ENCODE assay signal across 23 cellular contexts in genomic region chr10:119368581-119368980, GRCh38.
DNase-seq lines count a peak whose midpoint lies in the region; ATAC-seq, FAIRE-seq and TF ChIP-seq lines count a peak whose summit lies in the region.
"Had no signal": no experiment of that assay in that cellular context is flagged by ENCODE, and none has a peak within 500 bp of the region (broad histone marks: within the 10 kb centered on the region; RNA-seq: fewer than 3 reads in every experiment).

No MANE protein-coding gene starts in this region.

- no peak overlapping the region for H2AFZ ChIP-seq in GM12878 (ENCODE audit: control insufficient read depth, low read depth, low read length)

- H3K27me3 ChIP-seq in GM12878 (replicated peaks in 1 of 2; ENCODE audit: control insufficient read depth in 2 of 2, insufficient read depth in 2 of 2, low read length in 1 of 2), result no peaks in the 10 kb centered on the region
- H3K27me3 ChIP-seq in transverse colon, result no peaks in the 10 kb centered on the region
- H3K27me3 ChIP-seq in naive thymus-derived CD4-positive, alpha-beta T cell (ENCODE audit: control insufficient read depth in 2 of 2, insufficient read depth in 2 of 2, low read length in 2 of 2), result no peaks in the 10 kb centered on the region

- H3K4me3 Mint-ChIP-seq in nephron, result no peak overlapping the region
- H3K4me3 Mint-ChIP-seq in naive thymus-derived CD4-positive, alpha-beta T cell, result no peak overlapping the region
- H3K4me3 Mint-ChIP-seq: activated CD8-positive, alpha-beta T cell treated with anti-CD3 and anti-CD28 coated beads for 36 hours; activated naive CD8-positive, alpha-beta T cell; dendritic cell treated with granulocyte-macrophage colony-stimulating factor and Interleukin-4, amounts not matched to agents 40 ng/mL and 50 ng/mL, for 4 days; T-helper 17 cell; WTC11 had no signal

- H3K9me3 ChIP-seq in GM12878 (replicated peaks; ENCODE audit: control insufficient read depth, insufficient read depth, low read length) (no peaks in the 10 kb centered on the region), transverse colon (no peaks in the 10 kb centered on the region)
- H3K9me3 ChIP-seq in naive thymus-derived CD4-positive, alpha-beta T cell (ENCODE audit: control insufficient read depth in 2 of 3, low read length in 3 of 3), result no peaks in the 10 kb centered on the region

- peak overlapping the region; percentile 93 to 95 (median 95) for H3K27ac Mint-ChIP-seq in nephron
- H3K27ac Mint-ChIP-seq in naive thymus-derived CD4-positive, alpha-beta T cell, result peak overlapping the region in 1 of 9 donors; percentile 28
- H3K27ac Mint-ChIP-seq: activated CD8-positive, alpha-beta T cell treated with anti-CD3 and anti-CD28 coated beads for 36 hours; activated naive CD8-positive, alpha-beta T cell; dendritic cell treated with granulocyte-macrophage colony-stimulating factor and Interleukin-4, amounts not matched to agents 40 ng/mL and 50 ng/mL, for 4 days; T-helper 17 cell; WTC11 had no signal

- BruUV-seq in GM12878 (replicated peaks; lab: Mats Ljungman, UMichigan), result no TSS peak

- TF ChIP-seq CTCF in GM12878 (IDR thresholded peaks at IDR 0.05 in 2 of 3, conservative IDR thresholded peaks at IDR 0.05 in 1 of 3; ENCODE audit: control insufficient read depth in 2 of 3, extremely low read depth in 1 of 3, insufficient read depth in 1 of 3, low read depth in 3 of 3, low read length in 3 of 3) (no peak), nephron (IDR thresholded peaks at IDR 0.05; ENCODE audit: unreplicated experiment in 3 of 3) (no peak), transverse colon (IDR thresholded peaks at IDR 0.05) (no peak)

- H3K9me3 Mint-ChIP-seq in nephron, result no peaks in the 10 kb centered on the region
- no peaks in the 10 kb centered on the region for H3K9me3 Mint-ChIP-seq in naive thymus-derived CD4-positive, alpha-beta T cell
- H3K9me3 Mint-ChIP-seq: activated CD8-positive, alpha-beta T cell treated with anti-CD3 and anti-CD28 coated beads for 36 hours; brain; dendritic cell treated with granulocyte-macrophage colony-stimulating factor and Interleukin-4, amounts not matched to agents 40 ng/mL and 50 ng/mL, for 4 days; WTC11 had no signal

- CTCF ChIA-PET in GM12878 (lab: Yijun Ruan, JAX), result interaction anchor here (2.0 kb wide), 1 partner anchor 59 kb away, joined by 4 read pairs; no protein-coding TSS in a partner anchor
- CTCF ChIA-PET in naive thymus-derived CD4-positive, alpha-beta T cell (lab: Charles Lee), result no interaction called here

- H3K36me3 Mint-ChIP-seq in nephron (ENCODE audit: low read depth), result no peaks in the 10 kb centered on the region
- peaks cover 0 to 15% (median 5%) of the 10 kb centered on the region in 5 donors for H3K36me3 Mint-ChIP-seq in naive thymus-derived CD4-positive, alpha-beta T cell
- H3K36me3 Mint-ChIP-seq: activated naive CD8-positive, alpha-beta T cell; brain; WTC11 had no signal

- no peak for TF ChIP-seq EP300 in GM12878 (IDR thresholded peaks at IDR 0.05; ENCODE audit: borderline replicate concordance in 1 of 2, control insufficient read depth in 1 of 2, low read depth in 2 of 2, low read length in 2 of 2)
- no peak for TF ChIP-seq EP300 in transverse colon (IDR thresholded peaks at IDR 0.05; ENCODE audit: low read depth)

- H3K4me3 ChIP-seq in GM12878, result peak overlapping the region; percentile 49; the same call in 1 of the 2 replicates
- no peak overlapping the region for H3K4me3 ChIP-seq in transverse colon
- no peak overlapping the region for H3K4me3 ChIP-seq in naive thymus-derived CD4-positive, alpha-beta T cell (ENCODE audit: low read length)

- H3K27ac ChIP-seq in GM12878 (ENCODE audit: control insufficient read depth, insufficient read depth), result peak overlapping the region; percentile 72; the same call in 1 of the 2 replicates
- peak overlapping the region; percentile 55 to 71 (median 68) for H3K27ac ChIP-seq in transverse colon
- no peak overlapping the region for H3K27ac ChIP-seq in naive thymus-derived CD4-positive, alpha-beta T cell (ENCODE audit: low read depth, low read length)
- H3K27ac ChIP-seq: 22Rv1, C4-2B had no signal

- RAD21 ChIA-PET in GM12878 (lab: Charles Lee; ENCODE audit: unreplicated experiment), result no interaction called here

- TF ChIP-seq POLR2A in GM12878 (IDR thresholded peaks at IDR 0.05; ENCODE audit: low read depth, low read length), result no peak
- TF ChIP-seq POLR2A in transverse colon (IDR thresholded peaks at IDR 0.05), result no peak

- peak overlapping the region; percentile 95 for H3K4me2 ChIP-seq in GM12878 (ENCODE audit: control insufficient read depth, insufficient read depth)

- no peaks in the 10 kb centered on the region; the same call in none of the 2 replicates for H4K20me1 ChIP-seq in GM12878 (ENCODE audit: control insufficient read depth, insufficient read depth)

- no peak for FAIRE-seq in GM12878 (lab: Jason Lieb, UNC)
- FAIRE-seq: islet of Langerhans had no signal

- no peak for TF ChIP-seq RAD21 in GM12878 (IDR thresholded peaks at IDR 0.05; ENCODE audit: insufficient read depth, low read depth, low read length)

- in situ Hi-C loops in GM12878 (cut with MboI) (no loop called here), transverse colon (cut with MboI; ENCODE audit: low pct_ligation_motif_present in 1 of 4, low pct_unique_long_range_greater_than_20kb in 1 of 4, low sequenced_read_pairs in 3 of 4) (no loop called here)

- peak overlapping the region; percentile 15 for H3K9ac ChIP-seq in GM12878 (ENCODE audit: control insufficient read depth, insufficient read depth, low read length)

- peak; percentile 19 for DNase-seq in DMS 273 (lab: John Stamatoyannopoulos, UW; ENCODE audit: unreplicated experiment)
- DNase-seq in DMS 273 treated with DMSO at 0.1 percent for 48 hours (lab: John Stamatoyannopoulos, UW), result no peak
- DNase-seq in GM12878 (ENCODE audit: low read depth, low spot score), result no peak
- no peak for DNase-seq in transverse colon
- no peak for DNase-seq in naive thymus-derived CD4-positive, alpha-beta T cell
- DNase-seq: activated CD8-positive, alpha-beta T cell treated with anti-CD3 and anti-CD28 coated beads for 36 hours; activated T-cell treated with anti-CD3 and anti-CD28 coated beads, Interleukin-2, amount 50 U/mL, for 48 hours; NCI-H1436 treated with DMSO at 0.1 percent for 48 hours; NCI-H446; nucleus accumbens; SHP77 treated with DMSO at 0.1 percent for 48 hours; stimulated activated CD4-positive, alpha-beta T cell treated with anti-CD3 and anti-CD28 coated beads, Interleukin-2, amount 100 ng/mL, for 48 hours; T-helper 17 cell had no signal

- SMC1A ChIA-PET in GM12878 (lab: Charles Lee; ENCODE audit: uncharacterized antibody, unreplicated experiment), result interaction anchor here (1.0 kb wide), 1 partner anchor 169 kb away, joined by 4 read pairs; no protein-coding TSS in a partner anchor

- H3K4me1 ChIP-seq in GM12878 (ENCODE audit: control insufficient read depth, insufficient read depth, low read length), result peaks cover 51% of the 10 kb centered on the region
- H3K4me1 ChIP-seq in transverse colon, result peaks cover 5 to 30% (median 13%) of the 10 kb centered on the region in 4 donors
- peaks cover 0 to 2% of the 10 kb centered on the region in 2 donors for H3K4me1 ChIP-seq in naive thymus-derived CD4-positive, alpha-beta T cell (ENCODE audit: control insufficient read depth in 2 of 2, insufficient read depth in 2 of 2, low read length in 2 of 2)

- no peak for ATAC-seq in GM12878
- no peak for ATAC-seq in GM18519 (IDR thresholded peaks at IDR 0.05; ENCODE audit: low FRiP score, unreplicated experiment)
- no peak for ATAC-seq in HG02588 (IDR thresholded peaks at IDR 0.05; ENCODE audit: unreplicated experiment)
- no peak for ATAC-seq in naive thymus-derived CD4-positive, alpha-beta T cell
- ATAC-seq: activated CD8-positive, alpha-beta T cell treated with anti-CD3 and anti-CD28 coated beads for 36 hours; T-helper 17 cell; WTC11 had no signal

- POLR2A ChIA-PET in GM12878 (lab: Charles Lee), result no interaction called here
- POLR2A ChIA-PET in naive thymus-derived CD4-positive, alpha-beta T cell (lab: Charles Lee), result no interaction called here

- no peaks in the 10 kb centered on the region; the same call in none of the 2 replicates for H3K79me2 ChIP-seq in GM12878 (ENCODE audit: control insufficient read depth, insufficient read depth, low read length)

- peaks cover 89% of the 10 kb centered on the region for H3K4me1 Mint-ChIP-seq in nephron
- H3K4me1 Mint-ChIP-seq in naive thymus-derived CD4-positive, alpha-beta T cell, result peaks cover 16 to 44% (median 29%) of the 10 kb centered on the region in 7 donors
- H3K4me1 Mint-ChIP-seq: WTC11 had no signal

- peaks cover 9% of the 10 kb centered on the region for H3K27me3 Mint-ChIP-seq in nephron (ENCODE audit: low read depth)
- no peaks in the 10 kb centered on the region for H3K27me3 Mint-ChIP-seq in naive thymus-derived CD4-positive, alpha-beta T cell
- H3K27me3 Mint-ChIP-seq: activated CD8-positive, alpha-beta T cell treated with anti-CD3 and anti-CD28 coated beads for 36 hours; activated naive CD8-positive, alpha-beta T cell; T-helper 17 cell had no signal

- WGBS in GM12878 (ENCODE audit: insufficient coverage, insufficient replicate concordance, low lambda C conversion rate, missing lambda C conversion rate), result 93% methylated on average over 8 of the region's 8 CpGs
- 87% methylated on average over 8 of the region's 8 CpGs; no CpG with 5 or more reads in 1 of the 2 donors for WGBS in transverse colon (ENCODE audit: low coverage in 1 of 2), 2 donors

- intact Hi-C loops in GM12878 (cut with micrococcal nuclease; ENCODE audit: unreplicated experiment) (no loop called here), transverse colon (cut with DNase I; ENCODE audit: low total_unique reads) (loop anchor here (5.0 kb wide), 1 partner anchor 1971 kb away; no protein-coding TSS in a partner anchor)
- intact Hi-C loops in naive thymus-derived CD4-positive, alpha-beta T cell (cut with micrococcal nuclease), result no loop called here

- H3K36me3 ChIP-seq in GM12878 (ENCODE audit: control insufficient read depth in 2 of 2, insufficient read depth in 2 of 2, low read length in 1 of 2) (peaks cover 0 to 4% of the 10 kb centered on the region in 2 experiments; a peak in 2 of 4 replicates), transverse colon (no peaks in the 10 kb centered on the region)
- H3K36me3 ChIP-seq in naive thymus-derived CD4-positive, alpha-beta T cell (ENCODE audit: control insufficient read depth in 2 of 3, insufficient read depth in 3 of 3, low read length in 3 of 3), result no peaks in the 10 kb centered on the region

TF ChIP-seq in GM12878, 131 proteins besides CTCF, POLR2A, EP300 and RAD21 (continues in another document):
- TF ChIP-seq RELB (IDR thresholded peaks at IDR 0.05; ENCODE audit: low read depth), result no peak
